Comparison of ENCODE assay signal across 9 cellular contexts in genomic region chr10:86971146-86971991, GRCh38. TPM values are rescaled to one million over a fixed set of nuclear protein-coding genes. Genes with fewer than 3 reads are reported as not detected.
A peak's percentile ranks its signal among the peaks of the same experiment; 100 is the strongest.
DNase-seq lines count a peak whose midpoint lies in the region; ATAC-seq, FAIRE-seq and TF ChIP-seq lines count a peak whose summit lies in the region.
"Had no signal": no experiment of that assay in that cellular context is flagged by ENCODE, and none has a peak within 500 bp of the region (broad histone marks: within the 10 kb centered on the region; RNA-seq: fewer than 3 reads in every experiment).

No MANE protein-coding gene starts in this region.

- ATAC-seq in GM18909 (IDR thresholded peaks at IDR 0.05; ENCODE audit: poor library complexity, unreplicated experiment) (peak; percentile 79), HG03108 (IDR thresholded peaks at IDR 0.05; ENCODE audit: unreplicated experiment) (peak; percentile 77), gastroesophageal sphincter (peak; percentile 87), pancreas (peak; percentile 88 to 92 (median 89))
- ATAC-seq: K562 had no signal

- H3K4me3 ChIP-seq in gastroesophageal sphincter (peak overlapping the region; percentile 65 to 69), pancreas (peak overlapping the region; percentile 46 to 66 (median 52)), thyroid gland (replicated peaks in 1 of 3) (peak overlapping the region in 2 of 3 donors; percentile 67 to 83)
- H3K4me3 ChIP-seq: K562 had no signal

- no peaks in the 10 kb centered on the region for H3K27me3 ChIP-seq in gastroesophageal sphincter
- no peaks in the 10 kb centered on the region for H3K27me3 ChIP-seq in pancreas
- H3K27me3 ChIP-seq in thyroid gland: no peaks in the 10 kb centered on the region

- H3K27ac ChIP-seq in gastroesophageal sphincter (peak overlapping the region; percentile 95 to 99 (median 98)), pancreas (peak overlapping the region; percentile 89 to 98 (median 90)), thyroid gland (peak overlapping the region; percentile 93 to 99 (median 96))

- peak in 2 of 4 experiments; percentile 30 to 31 for TF ChIP-seq CTCF in gastroesophageal sphincter (IDR thresholded peaks at IDR 0.05)
- no peak for TF ChIP-seq CTCF in pancreas (IDR thresholded peaks at IDR 0.05)
- peak in 3 of 6 experiments; percentile 25 to 38 (median 29) for TF ChIP-seq CTCF in thyroid gland (IDR thresholded peaks at IDR 0.05)

- no peak for FAIRE-seq in pancreas (lab: Jason Lieb, UNC)
- FAIRE-seq: K562 had no signal

- DNase-seq in AG08396 (ENCODE audit: low spot score): peak; percentile 96
- peak; percentile 85 for DNase-seq in RKO (ENCODE audit: low spot score)
- DNase-seq in activated naive CD4-positive, alpha-beta T cell (lab: John Stamatoyannopoulos, UW): peak; percentile 64 to 93 (median 78)
- DNase-seq in pancreas: peak; percentile 89 to 98 (median 95)
- DNase-seq in thyroid gland: peak; percentile 94 to 96

- H3K9me3 ChIP-seq in gastroesophageal sphincter (no peaks in the 10 kb centered on the region), pancreas (no peaks in the 10 kb centered on the region), thyroid gland (no peaks in the 10 kb centered on the region)

- no peaks in the 10 kb centered on the region for H3K36me3 ChIP-seq in gastroesophageal sphincter
- no peaks in the 10 kb centered on the region for H3K36me3 ChIP-seq in pancreas
- no peaks in the 10 kb centered on the region for H3K36me3 ChIP-seq in thyroid gland

- H3K4me1 ChIP-seq in gastroesophageal sphincter (peaks cover 0 to 64% (median 32%) of the 10 kb centered on the region in 3 donors), pancreas (peaks cover 5 to 8% (median 7%) of the 10 kb centered on the region in 3 donors), thyroid gland (peaks cover 35 to 69% of the 10 kb centered on the region in 2 donors)

- intact Hi-C loops in pancreas (cut with DNase I) (no loop called here), thyroid gland (cut with DNase I) (no loop called here)

- WGBS in gastroesophageal sphincter (ENCODE audit: low coverage in 1 of 2), 2 donors: 0% methylated on average over 2 of the region's 77 CpGs; no CpG with 5 or more reads in 1 of the 2 donors
- WGBS in pancreas, 2 donors: 2% methylated on average over 53 to 77 of the region's 77 CpGs
- WGBS in thyroid gland, 2 donors: 12 to 20% methylated on average over 20 to 26 of the region's 77 CpGs

- TF ChIP-seq EP300 in gastroesophageal sphincter (IDR thresholded peaks at IDR 0.05): peak; percentile 70

- TF ChIP-seq POLR2A in gastroesophageal sphincter (IDR thresholded peaks at IDR 0.05) (peak; percentile 98), thyroid gland (IDR thresholded peaks at IDR 0.05) (peak; percentile 87 to 91)

RNA-seq across cellular contexts. Expression of gene ADIRF, which starts 3.1 kb away (rescaled TPM):
- 100 to 1,000 TPM in 2 of 4 donors, 10 to 100 TPM in 2; 36.5 to 408 (median 149) TPM for total RNA-seq in gastroesophageal sphincter
- total RNA-seq in pancreas: 10 to 100 TPM in 4 of 6 donors, 1 to 10 TPM in 2; 7.0 to 16.5 (median 10.5) TPM
- 100 to 1,000 TPM in 1 of 2 donors, 10 to 100 TPM in 1; 84.9 to 111 TPM for polyA plus RNA-seq in pancreas
- total RNA-seq in thyroid gland: 100 to 1,000 TPM in 3 of 4 donors, 10 to 100 TPM in 1; 66.6 to 208 (median 104) TPM
- total RNA-seq: K562 had no signal

RNA-seq across cellular contexts. Expression of gene SNCG, which starts 13.0 kb away (rescaled TPM):
- total RNA-seq in gastroesophageal sphincter: 100 to 1,000 TPM in 1 of 4 donors, 10 to 100 TPM in 3; 12.8 to 102 (median 33.7) TPM
- 1 to 10 TPM; 1.2 to 3.0 (median 1.7) TPM for total RNA-seq in pancreas
- polyA plus RNA-seq in pancreas: 10 to 100 TPM; 20.2 to 20.3 TPM
- 10 to 100 TPM; 11.5 to 40.2 (median 23.1) TPM for total RNA-seq in thyroid gland

RNA-seq across cellular contexts. Expression of gene MMRN2, which starts 14.0 kb away (rescaled TPM):
- total RNA-seq in gastroesophageal sphincter: 10 to 100 TPM; 18.5 to 77.7 (median 42.2) TPM
- total RNA-seq in pancreas: 1 to 10 TPM; 3.4 to 7.4 (median 5.1) TPM
- 1 to 10 TPM; 3.2 to 5.2 TPM for polyA plus RNA-seq in pancreas
- 10 to 100 TPM; 23.0 to 45.1 (median 28.4) TPM for total RNA-seq in thyroid gland

RNA-seq across cellular contexts. Expression of gene FAM25A, which starts 48.7 kb away (rescaled TPM):
- total RNA-seq in gastroesophageal sphincter (not detected), pancreas (not detected), thyroid gland (not detected)
- polyA plus RNA-seq in pancreas: 1 to 10 TPM in 1 of 2 donors, not detected in 1; 1.0 TPM
- total RNA-seq: K562 had no signal
- polyA plus RNA-seq: K562 had no signal

Comparison
In these comparisons a context has a peak if more than half of its experiments do, and no peak if none do; other contexts are left out.
1. Peak in every context shown above with its lines: DNase-seq, ATAC-seq, H3K4me3 ChIP-seq and H3K27ac ChIP-seq.